ENCODE assay signal across 13 cellular contexts in genomic region chr1:218557731-218558130, GRCh38.
DNase-seq lines count a peak whose midpoint lies in the region; ATAC-seq and TF ChIP-seq lines count a peak whose summit lies in the region.
"Had no signal": no experiment of that assay in that cellular context is flagged by ENCODE, and none has a peak within 500 bp of the region (broad histone marks: within the 10 kb centered on the region; RNA-seq: fewer than 3 reads in every experiment).

No MANE protein-coding gene starts in this region.

- no peak overlapping the region for H3K4me3 ChIP-seq in brain microvascular endothelial cell (ENCODE audit: low read depth, low read length)
- H3K4me3 ChIP-seq: esophagus muscularis mucosa had no signal

- in situ Hi-C loops in brain microvascular endothelial cell (cut with HindIII; ENCODE audit: low pct_ligation_motif_present, low sequenced_read_pairs): no loop called here

- TF ChIP-seq CTCF in brain microvascular endothelial cell (IDR thresholded peaks at IDR 0.05; ENCODE audit: low read depth, low read length, missing control alignments): no peak

- H3K36me3 ChIP-seq in brain microvascular endothelial cell (replicated peaks): no peaks in the 10 kb centered on the region
- H3K36me3 ChIP-seq: esophagus muscularis mucosa had no signal

- ATAC-seq in HG03432 (IDR thresholded peaks at IDR 0.05; ENCODE audit: unreplicated experiment): no peak
- ATAC-seq: natural killer cell had no signal

- H3K27ac ChIP-seq in brain microvascular endothelial cell: no peak overlapping the region
- H3K27ac ChIP-seq: esophagus muscularis mucosa had no signal

- DNase-seq in DMS79 treated with DMSO at 0.1 percent for 48 hours (lab: John Stamatoyannopoulos, UW) (peak; percentile 84), NCI-H2107 treated with DMSO at 0.1 percent for 48 hours (lab: John Stamatoyannopoulos, UW; ENCODE audit: unreplicated experiment) (peak; percentile 54), brain microvascular endothelial cell (peak; percentile 66), midbrain (lab: John Stamatoyannopoulos, UW) (peak; percentile 15), NCI-H187 (lab: John Stamatoyannopoulos, UW) (no peak), dedifferentiated amniotic fluid mesenchymal stem cell (ENCODE audit: extremely low spot score) (no peak), NCI-H526 treated with DMSO at 0.1 percent for 48 hours (lab: John Stamatoyannopoulos, UW) (no peak)
- DNase-seq: activated naive CD4-positive, alpha-beta T cell; CD4-positive, alpha-beta memory T cell; natural killer cell; T-helper 9 cell had no signal

- H3K27me3 ChIP-seq in brain microvascular endothelial cell (replicated peaks): no peaks in the 10 kb centered on the region
- H3K27me3 ChIP-seq: esophagus muscularis mucosa had no signal

Comparison
In these comparisons a context has a peak if more than half of its experiments do, and no peak if none do; other contexts are left out.
1. DNase-seq: peak in DMS79 treated with DMSO at 0.1 percent for 48 hours (single experiment), NCI-H2107 treated with DMSO at 0.1 percent for 48 hours (single experiment), brain microvascular endothelial cell (single experiment) and midbrain (single experiment); none in NCI-H187 (0 of 2), dedifferentiated amniotic fluid mesenchymal stem cell (single experiment) and NCI-H526 treated with DMSO at 0.1 percent for 48 hours (single experiment).